29 cellular contexts compared by ENCODE assay signal in genomic region chr19:6439743-6440142, GRCh38. TPM values are rescaled to one million over a fixed set of nuclear protein-coding genes. Genes with fewer than 3 reads are reported as not detected.
DNase-seq lines count a peak whose midpoint lies in the region; ATAC-seq, FAIRE-seq and TF ChIP-seq lines count a peak whose summit lies in the region.
"Had no signal": no experiment of that assay in that cellular context is flagged by ENCODE, and none has a peak within 500 bp of the region (broad histone marks: within the 10 kb centered on the region; RNA-seq: fewer than 3 reads in every experiment).

No MANE protein-coding gene starts in this region.

- no peaks in the 10 kb centered on the region for H3K9me3 ChIP-seq in K562 (replicated peaks; ENCODE audit: control insufficient read depth, insufficient read depth, low read depth, low read length)
- no peaks in the 10 kb centered on the region for H3K9me3 ChIP-seq in spleen
- H3K9me3 ChIP-seq: BE2C, BLaER1 had no signal

- H3K36me3 Mint-ChIP-seq in WTC11: no peaks in the 10 kb centered on the region
- peaks cover 14% of the 10 kb centered on the region for H3K36me3 Mint-ChIP-seq in stimulated activated memory B cell treated with anti-CD40 and anti-IgM and Interleukin-4, amounts not matched to agents 10 μg/mL and 1 μg/mL and 100 μg/mL, for 72 hours
- H3K36me3 Mint-ChIP-seq: CD14-positive monocyte; CD4-positive, alpha-beta memory T cell had no signal

- H3K9me3 Mint-ChIP-seq in WTC11: no peaks in the 10 kb centered on the region
- no peaks in the 10 kb centered on the region for H3K9me3 Mint-ChIP-seq in stimulated activated memory B cell treated with anti-CD40 and anti-IgM and Interleukin-4, amounts not matched to agents 10 μg/mL and 1 μg/mL and 100 μg/mL, for 72 hours
- H3K9me3 Mint-ChIP-seq: CD14-positive monocyte; CD4-positive, alpha-beta memory T cell; CD4-positive, CD25-positive, alpha-beta regulatory T cell; CD8-positive, alpha-beta memory T cell had no signal

- in situ Hi-C loops in K562 (cut with MboI): no loop called here

- H3K79me2 ChIP-seq in K562 (ENCODE audit: control insufficient read depth, insufficient read depth, low read length): no peaks in the 10 kb centered on the region

- BruUV-seq in K562 (replicated peaks; lab: Mats Ljungman, UMichigan): no TSS peak

- H3K27me3 ChIP-seq in K562 (ENCODE audit: control insufficient read depth in 2 of 2, insufficient read depth in 2 of 2, low read length in 2 of 2): no peaks in the 10 kb centered on the region
- H3K27me3 ChIP-seq in spleen (replicated peaks in 1 of 7): no peaks in the 10 kb centered on the region
- H3K27me3 ChIP-seq: BE2C, BLaER1 had no signal

- no peak overlapping the region for H3K27ac Mint-ChIP-seq in WTC11
- peak overlapping the region; percentile 63 for H3K27ac Mint-ChIP-seq in stimulated activated memory B cell treated with anti-CD40 and anti-IgM and Interleukin-4, amounts not matched to agents 10 μg/mL and 1 μg/mL and 100 μg/mL, for 72 hours
- H3K27ac Mint-ChIP-seq: CD14-positive monocyte; CD4-positive, CD25-positive, alpha-beta regulatory T cell had no signal

- CTCF ChIA-PET in WTC11 (lab: Charles Lee): no interaction called here
- CTCF ChIA-PET in K562 (lab: Yijun Ruan, JAX; ENCODE audit: low intra/inter-chr PET ratio): no interaction called here

- TF ChIP-seq CTCF in WTC11 (IDR thresholded peaks at IDR 0.05) (no peak), K562 (IDR thresholded peaks at IDR 0.05 in 2 of 3, conservative IDR thresholded peaks at IDR 0.05 in 1 of 3; ENCODE audit: insufficient read depth in 2 of 3, low read depth in 1 of 3, low read length in 3 of 3) (no peak), spleen (IDR thresholded peaks at IDR 0.05 in 8 of 11, conservative IDR thresholded peaks at IDR 0.05 in 3 of 11) (no peak)

- TF ChIP-seq POLR2A in K562 (conservative IDR thresholded peaks at IDR 0.05): no peak
- TF ChIP-seq POLR2A in spleen (IDR thresholded peaks at IDR 0.05): no peak

- H3K27ac ChIP-seq in K562 (ENCODE audit: extremely low read depth, low read depth, low read length) (no peak overlapping the region), spleen (no peak overlapping the region)
- H3K27ac ChIP-seq: BLaER1 had no signal

- H3K36me3 ChIP-seq in K562 (ENCODE audit: control insufficient read depth, insufficient read depth, low read length) (peaks cover 5% of the 10 kb centered on the region; the same call in 2 of the 3 replicates), spleen (no peaks in the 10 kb centered on the region)
- H3K36me3 ChIP-seq: BE2C had no signal

- POLR2A ChIA-PET in WTC11 (lab: Charles Lee): no interaction called here
- POLR2A ChIA-PET in K562 (lab: Yijun Ruan, JAX): no interaction called here

- no peaks in the 10 kb centered on the region for H3K4me1 Mint-ChIP-seq in WTC11
- H3K4me1 Mint-ChIP-seq in stimulated activated memory B cell treated with anti-CD40 and anti-IgM and Interleukin-4, amounts not matched to agents 10 μg/mL and 1 μg/mL and 100 μg/mL, for 72 hours: peaks cover 6% of the 10 kb centered on the region
- H3K4me1 Mint-ChIP-seq: CD14-positive monocyte; CD4-positive, alpha-beta memory T cell; CD4-positive, CD25-positive, alpha-beta regulatory T cell; CD8-positive, alpha-beta memory T cell had no signal

- no peak overlapping the region for H3K4me2 ChIP-seq in K562 (ENCODE audit: insufficient read depth, low read length)
- H3K4me2 ChIP-seq: BLaER1 had no signal

- H3K27me3 Mint-ChIP-seq in WTC11 (ENCODE audit: low read depth): peaks cover 4% of the 10 kb centered on the region; the same call in 1 of the 2 replicates
- no peaks in the 10 kb centered on the region for H3K27me3 Mint-ChIP-seq in stimulated activated memory B cell treated with anti-CD40 and anti-IgM and Interleukin-4, amounts not matched to agents 10 μg/mL and 1 μg/mL and 100 μg/mL, for 72 hours
- H3K27me3 Mint-ChIP-seq: CD4-positive, alpha-beta memory T cell; CD4-positive, CD25-positive, alpha-beta regulatory T cell had no signal

- no peaks in the 10 kb centered on the region for H3K9me1 ChIP-seq in K562 (ENCODE audit: control insufficient read depth, insufficient read depth, low read length)

- no peaks in the 10 kb centered on the region for H4K20me1 ChIP-seq in K562 (replicated peaks; ENCODE audit: control insufficient read depth, insufficient read depth, low read length)
- H4K20me1 ChIP-seq: BLaER1 had no signal

- no peak for TF ChIP-seq RAD21 in K562 (CRISPR knock-in tag; conservative IDR thresholded peaks at IDR 0.05 in 1 of 2, IDR thresholded peaks at IDR 0.05 in 1 of 2)

- no peak for DNase-seq in WTC11 (ENCODE audit: low spot score)
- no peak for DNase-seq in K562 (ENCODE audit: extremely low read depth in 1 of 4, low spot score in 3 of 4)
- no peak for DNase-seq in spleen
- DNase-seq: 8988T; ACHN; BE2C; C1 segment of cervical spinal cord; CD4-positive, alpha-beta memory T cell; CD4-positive, CD25-positive, alpha-beta regulatory T cell; CD8-positive, alpha-beta memory T cell; COR-L47; DMS 273 treated with DMSO at 0.1 percent for 48 hours; DMS153; DMS53; DMS79; DND-41; EL; GDM1 had no signal

- FAIRE-seq in K562 (lab: Jason Lieb, UNC): no peak
- FAIRE-seq: A204.1, GM12878, GM18507 had no signal

- TF ChIP-seq EP300 in K562 (IDR thresholded peaks at IDR 0.05; ENCODE audit: low read length): no peak

- WGBS in K562 (ENCODE audit: insufficient coverage, low coverage, missing lambda C conversion rate): 68% methylated on average over 2 of the region's 4 CpGs
- WGBS in spleen, 5 donors: 83 to 97% (median 87%) methylated on average over 4 of the region's 4 CpGs

- no peak overlapping the region for H3K4me3 Mint-ChIP-seq in WTC11
- H3K4me3 Mint-ChIP-seq in stimulated activated memory B cell treated with anti-CD40 and anti-IgM and Interleukin-4, amounts not matched to agents 10 μg/mL and 1 μg/mL and 100 μg/mL, for 72 hours: no peak overlapping the region
- H3K4me3 Mint-ChIP-seq: CD14-positive monocyte; CD4-positive, alpha-beta memory T cell; CD4-positive, CD25-positive, alpha-beta regulatory T cell; CD8-positive, alpha-beta memory T cell had no signal

- H3K4me1 ChIP-seq in K562 (replicated peaks in 1 of 2; ENCODE audit: control insufficient read depth in 2 of 2, insufficient read depth in 2 of 2, low read length in 2 of 2) (no peaks in the 10 kb centered on the region; a peak in 1 of 5 replicates), spleen (no peaks in the 10 kb centered on the region)
- H3K4me1 ChIP-seq: BE2C, BLaER1 had no signal

- H3K9ac ChIP-seq in K562 (ENCODE audit: insufficient read depth in 1 of 2, low read depth in 2 of 2, low read length in 2 of 2): no peak overlapping the region
- H3K9ac ChIP-seq: BLaER1 had no signal

- ATAC-seq in WTC11 (no peak), K562 (no peak), HG02588 (IDR thresholded peaks at IDR 0.05; ENCODE audit: unreplicated experiment) (no peak)
- no peak for ATAC-seq in stimulated activated memory B cell treated with anti-CD40 and anti-IgM and Interleukin-4, amounts not matched to agents 10 μg/mL and 1 μg/mL and 100 μg/mL, for 72 hours
- ATAC-seq: GM12878 had no signal

- intact Hi-C loops in K562 (cut with micrococcal nuclease): no loop called here
- intact Hi-C loops in spleen (cut with DNase I; ENCODE audit: low total_unique reads): no loop called here

- no peak overlapping the region for H2AFZ ChIP-seq in K562 (ENCODE audit: low read depth, low read length)

- no peak overlapping the region for H3K4me3 ChIP-seq in K562
- no peak overlapping the region for H3K4me3 ChIP-seq in spleen
- H3K4me3 ChIP-seq: BLaER1, GM12878 had no signal

RNA-seq across cellular contexts. Expression of gene SLC25A41, which starts 6.2 kb away (rescaled TPM):
- total RNA-seq in WTC11 (2021): 0.18 to 0.35 TPM (median 0.21 TPM) in 3 replicates
- 1.6 and 2.4 TPM in 2 replicates for total RNA-seq in K562 (2011; cell fraction: chromatin; rRNA removed; ENCODE audit: low replicate concordance)
- total RNA-seq in K562 (2011; cell fraction: nucleolus; rRNA removed): 1.4 and 1.8 TPM in 2 replicates
- total RNA-seq in K562 (2011; cell fraction: nucleoplasm; rRNA removed): 1.9 and 2.8 TPM in 2 replicates
- 0.94 and 1.00 TPM in 2 replicates for total RNA-seq in K562 (2014; rRNA removed)
- 1.1 and 1.6 TPM in 2 replicates for total RNA-seq in K562 (2014; rRNA removed; fragmentation: Illumina TruSeq; extraction: Trizol)
- 1.2 and 1.6 TPM in 2 replicates for total RNA-seq in K562 (2015; rRNA removed; fragmentation: Illumina TruSeq; extraction: Trizol)
- 4.2 and 4.6 TPM in 2 replicates for total RNA-seq in K562 (2021)
- polyA plus RNA-seq in K562 (2011; rRNA removed): 3.3 and 6.5 TPM in 2 replicates
- polyA plus RNA-seq in K562 (2011; cell fraction: cytosol; rRNA removed): 6.1 and 6.3 TPM in 2 replicates
- polyA plus RNA-seq in K562 (2011; cell fraction: nucleus; rRNA removed): 3.6 and 4.5 TPM in 2 replicates
- polyA plus RNA-seq in K562 (2012): 3.6 TPM in 2 replicates
- polyA plus RNA-seq in K562 (2014; fragmentation: Illumina TruSeq; extraction: Trizol): 2.0 and 4.7 TPM in 2 replicates
- under 1 TPM; 0.08 to 0.24 TPM for polyA plus RNA-seq in K562 (2014; fragmentation: Nextera tagmentation; extraction: Ambion mirVana)
- 4.0 and 6.7 TPM in 2 replicates for polyA plus RNA-seq in K562 (2014; rRNA removed)
- 0.54 and 0.77 TPM in 2 replicates for polyA minus RNA-seq in K562 (2011; rRNA and poly(A)+ RNA removed)
- polyA minus RNA-seq in K562 (2011; cell fraction: cytosol; rRNA and poly(A)+ RNA removed): 0.76 and 2.5 TPM in 2 replicates
- 0.27 and 0.67 TPM in 2 replicates for polyA minus RNA-seq in K562 (2011; cell fraction: nucleus; rRNA and poly(A)+ RNA removed)
- under 1 TPM in 1 of 7 donors, not detected in 6; 0.58 TPM for total RNA-seq in spleen
- polyA plus RNA-seq in spleen: under 1 TPM; 0.18 to 0.77 (median 0.35) TPM
- total RNA-seq: CD4-positive, alpha-beta memory T cell; Daoy had no signal
- polyA plus RNA-seq: AG04450; CD14-positive monocyte; CD4-positive, alpha-beta memory T cell; CD8-positive, alpha-beta memory T cell had no signal

RNA-seq across cellular contexts. Expression of gene KHSRP, which starts 15.1 kb away (rescaled TPM):
- 528 to 572 TPM (median 549 TPM) in 3 replicates for total RNA-seq in WTC11 (2021)
- total RNA-seq in K562 (2011; cell fraction: chromatin; rRNA removed; ENCODE audit: low replicate concordance): 186 and 376 TPM in 2 replicates
- 235 and 244 TPM in 2 replicates for total RNA-seq in K562 (2011; cell fraction: nucleolus; rRNA removed)
- 196 TPM in 2 replicates for total RNA-seq in K562 (2011; cell fraction: nucleoplasm; rRNA removed)
- total RNA-seq in K562 (2014; rRNA removed): 183 and 227 TPM in 2 replicates
- 94.5 and 97.2 TPM in 2 replicates for total RNA-seq in K562 (2014; rRNA removed; fragmentation: Illumina TruSeq; extraction: Trizol)
- total RNA-seq in K562 (2015; rRNA removed; fragmentation: Illumina TruSeq; extraction: Trizol): 139 and 150 TPM in 2 replicates
- 519 and 564 TPM in 2 replicates for total RNA-seq in K562 (2021)
- 93.1 and 118 TPM in 2 replicates for polyA plus RNA-seq in K562 (2011; rRNA removed)
- 82.9 and 159 TPM in 2 replicates for polyA plus RNA-seq in K562 (2011; cell fraction: cytosol; rRNA removed)
- polyA plus RNA-seq in K562 (2011; cell fraction: nucleus; rRNA removed): 172 and 201 TPM in 2 replicates
- 307 and 455 TPM in 2 replicates for polyA plus RNA-seq in K562 (2012)
- 215 and 288 TPM in 2 replicates for polyA plus RNA-seq in K562 (2014; fragmentation: Illumina TruSeq; extraction: Trizol)
- 1 to 10 TPM; 4.2 to 5.7 TPM for polyA plus RNA-seq in K562 (2014; fragmentation: Nextera tagmentation; extraction: Ambion mirVana)
- polyA plus RNA-seq in K562 (2014; rRNA removed): 313 and 329 TPM in 2 replicates
- 136 and 150 TPM in 2 replicates for polyA minus RNA-seq in K562 (2011; rRNA and poly(A)+ RNA removed)
- 200 and 285 TPM in 2 replicates for polyA minus RNA-seq in K562 (2011; cell fraction: cytosol; rRNA and poly(A)+ RNA removed)
- 88.2 and 125 TPM in 2 replicates for polyA minus RNA-seq in K562 (2011; cell fraction: nucleus; rRNA and poly(A)+ RNA removed)
- 100 to 1,000 TPM in 6 of 7 donors, 10 to 100 TPM in 1; 89.4 to 174 (median 155) TPM for total RNA-seq in spleen
- 100 to 1,000 TPM in 1 of 3 donors, 10 to 100 TPM in 2; 35.8 to 139 (median 55.3) TPM for polyA plus RNA-seq in spleen

RNA-seq across cellular contexts. Expression of gene SLC25A23, which starts 19.8 kb away (rescaled TPM):
- total RNA-seq in WTC11 (2021) (63.6 to 69.1 TPM (median 63.7 TPM) in 3 replicates), K562 (2014; rRNA removed) (40.4 and 57.2 TPM in 2 replicates), K562 (2014; rRNA removed; fragmentation: Illumina TruSeq; extraction: Trizol) (26.2 and 26.6 TPM in 2 replicates), K562 (2015; rRNA removed; fragmentation: Illumina TruSeq; extraction: Trizol) (25.8 and 26.0 TPM in 2 replicates), K562 (2021) (72.0 and 75.1 TPM in 2 replicates), spleen (10 to 100 TPM; 14.9 to 39.6 (median 19.6) TPM)
- 29.1 and 59.8 TPM in 2 replicates for total RNA-seq in K562 (2011; cell fraction: chromatin; rRNA removed; ENCODE audit: low replicate concordance)
- total RNA-seq in K562 (2011; cell fraction: nucleolus; rRNA removed): 30.5 and 33.7 TPM in 2 replicates
- 23.0 and 27.6 TPM in 2 replicates for total RNA-seq in K562 (2011; cell fraction: nucleoplasm; rRNA removed)
- polyA plus RNA-seq in K562 (2011; rRNA removed) (18.7 and 20.9 TPM in 2 replicates), K562 (2014; fragmentation: Illumina TruSeq; extraction: Trizol) (64.3 and 70.5 TPM in 2 replicates), K562 (2014; fragmentation: Nextera tagmentation; extraction: Ambion mirVana) (1 to 10 TPM; 6.1 to 6.5 TPM), K562 (2014; rRNA removed) (44.3 and 47.5 TPM in 2 replicates), spleen (10 to 100 TPM in 2 of 3 donors, 1 to 10 TPM in 1; 7.5 to 11.4 (median 10.5) TPM)
- polyA plus RNA-seq in K562 (2011; cell fraction: cytosol; rRNA removed): 26.3 and 40.4 TPM in 2 replicates
- 29.0 and 43.3 TPM in 2 replicates for polyA plus RNA-seq in K562 (2011; cell fraction: nucleus; rRNA removed)
- 50.5 and 59.9 TPM in 2 replicates for polyA plus RNA-seq in K562 (2012)
- polyA minus RNA-seq in K562 (2011; rRNA and poly(A)+ RNA removed): 11.8 and 15.9 TPM in 2 replicates
- 43.9 and 56.2 TPM in 2 replicates for polyA minus RNA-seq in K562 (2011; cell fraction: cytosol; rRNA and poly(A)+ RNA removed)
- polyA minus RNA-seq in K562 (2011; cell fraction: nucleus; rRNA and poly(A)+ RNA removed): 8.1 and 11.1 TPM in 2 replicates

RNA-seq across cellular contexts. Expression of gene CRB3, which starts 24.3 kb away (rescaled TPM):
- total RNA-seq in WTC11 (2021): 29.9 to 36.5 TPM (median 32.2 TPM) in 3 replicates
- 0.21 TPM in 1 of 2 replicates, not detected in the other for total RNA-seq in K562 (2011; cell fraction: chromatin; rRNA removed; ENCODE audit: low replicate concordance)
- not detected in 2 replicates for total RNA-seq in K562 (2011; cell fraction: nucleolus; rRNA removed)
- total RNA-seq in K562 (2011; cell fraction: nucleoplasm; rRNA removed): not detected in 2 replicates
- 0.57 TPM in 1 of 2 replicates, not detected in the other for total RNA-seq in K562 (2014; rRNA removed)
- total RNA-seq in K562 (2014; rRNA removed; fragmentation: Illumina TruSeq; extraction: Trizol): not detected in 2 replicates
- total RNA-seq in K562 (2015; rRNA removed; fragmentation: Illumina TruSeq; extraction: Trizol): not detected in 2 replicates
- total RNA-seq in K562 (2021): 0.49 and 0.65 TPM in 2 replicates
- polyA plus RNA-seq in K562 (2011; rRNA removed): 0.11 TPM in 1 of 2 replicates, not detected in the other
- polyA plus RNA-seq in K562 (2011; cell fraction: cytosol; rRNA removed): 0.18 TPM in 1 of 2 replicates, not detected in the other
- 0.17 TPM in 1 of 2 replicates, not detected in the other for polyA plus RNA-seq in K562 (2011; cell fraction: nucleus; rRNA removed)
- 0.13 and 0.15 TPM in 2 replicates for polyA plus RNA-seq in K562 (2012)
- polyA plus RNA-seq in K562 (2014; fragmentation: Illumina TruSeq; extraction: Trizol): not detected in 2 replicates
- polyA plus RNA-seq in K562 (2014; fragmentation: Nextera tagmentation; extraction: Ambion mirVana): not detected
- polyA plus RNA-seq in K562 (2014; rRNA removed): 0.18 TPM in 1 of 2 replicates, not detected in the other
- polyA minus RNA-seq in K562 (2011; rRNA and poly(A)+ RNA removed): not detected in 2 replicates
- not detected in 2 replicates for polyA minus RNA-seq in K562 (2011; cell fraction: cytosol; rRNA and poly(A)+ RNA removed)
- polyA minus RNA-seq in K562 (2011; cell fraction: nucleus; rRNA and poly(A)+ RNA removed): not detected in 2 replicates
- total RNA-seq in spleen: 1 to 10 TPM in 5 of 7 donors, not detected in 2; 1.1 to 2.0 (median 1.3) TPM
- 1 to 10 TPM; 1.0 to 1.5 (median 1.1) TPM for polyA plus RNA-seq in spleen
- total RNA-seq: A673, Daoy, G401 had no signal
- polyA plus RNA-seq: AG04450, CD14-positive monocyte had no signal

RNA-seq across cellular contexts. Expression of gene DENND1C, which starts 41.8 kb away (rescaled TPM):
- total RNA-seq in WTC11 (2021) (4.3 to 6.3 TPM (median 6.1 TPM) in 3 replicates), K562 (2014; rRNA removed) (0.09 and 0.16 TPM in 2 replicates), K562 (2014; rRNA removed; fragmentation: Illumina TruSeq; extraction: Trizol) (0.18 TPM in 1 of 2 replicates, not detected in the other), K562 (2015; rRNA removed; fragmentation: Illumina TruSeq; extraction: Trizol) (0.15 and 0.43 TPM in 2 replicates), K562 (2021) (0.49 and 0.78 TPM in 2 replicates), spleen (10 to 100 TPM; 39.3 to 70.9 (median 58.5) TPM)
- 0.69 TPM in 2 replicates for total RNA-seq in K562 (2011; cell fraction: chromatin; rRNA removed; ENCODE audit: low replicate concordance)
- 0.39 and 0.67 TPM in 2 replicates for total RNA-seq in K562 (2011; cell fraction: nucleolus; rRNA removed)
- 0.37 TPM in 1 of 2 replicates, not detected in the other for total RNA-seq in K562 (2011; cell fraction: nucleoplasm; rRNA removed)
- polyA plus RNA-seq in K562 (2011; rRNA removed) (0.29 and 1.1 TPM in 2 replicates), K562 (2014; fragmentation: Illumina TruSeq; extraction: Trizol) (0.33 and 0.34 TPM in 2 replicates), K562 (2014; fragmentation: Nextera tagmentation; extraction: Ambion mirVana) (under 1 TPM in 1 of 2 experiments, not detected in 1; 0.03 TPM), K562 (2014; rRNA removed) (0.19 and 1.2 TPM in 2 replicates), spleen (10 to 100 TPM; 36.8 to 67.1 (median 65.1) TPM)
- polyA plus RNA-seq in K562 (2011; cell fraction: cytosol; rRNA removed): 0.54 and 0.91 TPM in 2 replicates
- polyA plus RNA-seq in K562 (2011; cell fraction: nucleus; rRNA removed): 2.0 and 3.1 TPM in 2 replicates
- polyA plus RNA-seq in K562 (2012): 0.68 and 1.4 TPM in 2 replicates
- polyA minus RNA-seq in K562 (2011; rRNA and poly(A)+ RNA removed): 0.09 TPM in 1 of 2 replicates, not detected in the other
- polyA minus RNA-seq in K562 (2011; cell fraction: cytosol; rRNA and poly(A)+ RNA removed): not detected in 2 replicates
- 0.27 and 0.78 TPM in 2 replicates for polyA minus RNA-seq in K562 (2011; cell fraction: nucleus; rRNA and poly(A)+ RNA removed)
- total RNA-seq: Daoy, G401 had no signal
- polyA plus RNA-seq: AG04450 had no signal
